In genomic region chr2:89199453-89200246, GRCh38 we compare ENCODE assay signal across 7 cellular contexts.
DNase-seq lines count a peak whose midpoint lies in the region; ATAC-seq and TF ChIP-seq lines count a peak whose summit lies in the region.
"Not testable (repeated sequence)": the region's sequence is repeated elsewhere in the genome, so short reads cannot be mapped to it uniquely, and the experiment has no call there.

No MANE protein-coding gene starts in this region.

- H3K79me2 ChIP-seq in Loucy (ENCODE audit: insufficient read depth, low read length); OCI-LY7 (ENCODE audit: insufficient read depth, low read depth, low read length): not testable (repeated sequence)

- not testable (repeated sequence) for BruUV-seq in OCI-LY7 (replicated peaks; lab: Mats Ljungman, UMichigan)

- not testable (repeated sequence) for H3K9me3 ChIP-seq in Loucy (ENCODE audit: insufficient read depth, low read depth, low read length); OCI-LY7 (ENCODE audit: low read length)

- not testable (repeated sequence) for H3K4me1 Mint-ChIP-seq in activated CD8-positive, alpha-beta T cell treated with anti-CD3 and anti-CD28 coated beads for 36 hours (ENCODE audit: low read depth); activated naive CD8-positive, alpha-beta T cell treated with anti-CD3 and anti-CD28 coated beads, Interleukin-2, amount 50 U/mL, for 24 hours
- peaks cover 6 to 12% of the 10 kb centered on the region in 2 donors for H3K4me1 Mint-ChIP-seq in stimulated activated naive B cell treated with anti-CD40 and anti-IgM and Interleukin-4, amounts not matched to agents 10 μg/mL and 1 μg/mL and 100 μg/mL, for 72 hours

- H4K20me1 ChIP-seq in Loucy (ENCODE audit: insufficient read depth, low read length, poor library complexity, severe bottlenecking); OCI-LY7 (ENCODE audit: insufficient read depth, low read length): not testable (repeated sequence)

- not testable (repeated sequence) for H3K9me2 ChIP-seq in Loucy (replicated peaks; ENCODE audit: low read depth, low read length); OCI-LY7 (ENCODE audit: insufficient read depth, low read length)

- not testable (repeated sequence) for H3K36me3 Mint-ChIP-seq in activated CD8-positive, alpha-beta T cell treated with anti-CD3 and anti-CD28 coated beads for 36 hours (ENCODE audit: low read depth); activated naive CD8-positive, alpha-beta T cell treated with anti-CD3 and anti-CD28 coated beads, Interleukin-2, amount 50 U/mL, for 24 hours (ENCODE audit: low read depth); stimulated activated naive B cell treated with anti-CD40 and anti-IgM and Interleukin-4, amounts not matched to agents 10 μg/mL and 1 μg/mL and 100 μg/mL, for 72 hours

- ATAC-seq in HG02610 (IDR thresholded peaks at IDR 0.05; ENCODE audit: unreplicated experiment) = peak; percentile 49
- peak; percentile 20 for ATAC-seq in activated CD8-positive, alpha-beta T cell treated with anti-CD3 and anti-CD28 coated beads for 36 hours
- ATAC-seq in activated naive CD8-positive, alpha-beta T cell treated with anti-CD3 and anti-CD28 coated beads, Interleukin-2, amount 50 U/mL, for 24 hours = peak; percentile 24
- peak; percentile 23 to 33 for ATAC-seq in stimulated activated naive B cell treated with anti-CD40 and anti-IgM and Interleukin-4, amounts not matched to agents 10 μg/mL and 1 μg/mL and 100 μg/mL, for 72 hours (replicated peaks)

- H3K27ac Mint-ChIP-seq in activated CD8-positive, alpha-beta T cell treated with anti-CD3 and anti-CD28 coated beads for 36 hours; activated naive CD8-positive, alpha-beta T cell treated with anti-CD3 and anti-CD28 coated beads, Interleukin-2, amount 50 U/mL, for 24 hours; stimulated activated naive B cell treated with anti-CD40 and anti-IgM and Interleukin-4, amounts not matched to agents 10 μg/mL and 1 μg/mL and 100 μg/mL, for 72 hours: not testable (repeated sequence)

- H3K9ac ChIP-seq in Loucy (ENCODE audit: low read depth, low read length, poor library complexity, severe bottlenecking) = not testable (repeated sequence)

- CTCF ChIA-PET in OCI-LY7 (lab: Charles Lee; ENCODE audit: unreplicated experiment); activated CD8-positive, alpha-beta T cell treated with anti-CD3 and anti-CD28 coated beads for 36 hours (lab: Charles Lee): not testable (repeated sequence)

- H3K27me3 ChIP-seq in Loucy (ENCODE audit: insufficient read depth, low read length, poor library complexity, severe bottlenecking) = not testable (repeated sequence)

- not testable (repeated sequence) for H3K27me3 Mint-ChIP-seq in activated CD8-positive, alpha-beta T cell treated with anti-CD3 and anti-CD28 coated beads for 36 hours; activated naive CD8-positive, alpha-beta T cell treated with anti-CD3 and anti-CD28 coated beads, Interleukin-2, amount 50 U/mL, for 24 hours; stimulated activated naive B cell treated with anti-CD40 and anti-IgM and Interleukin-4, amounts not matched to agents 10 μg/mL and 1 μg/mL and 100 μg/mL, for 72 hours

- H3K4me1 ChIP-seq in Loucy (ENCODE audit: insufficient read depth, low read length, poor library complexity, severe bottlenecking) (peaks cover 17% of the 10 kb centered on the region), OCI-LY7 (ENCODE audit: insufficient read depth, low read length, poor library complexity, severe bottlenecking) (peaks cover 20% of the 10 kb centered on the region)

- POLR2A ChIA-PET in OCI-LY7 (lab: Charles Lee); activated CD8-positive, alpha-beta T cell treated with anti-CD3 and anti-CD28 coated beads for 36 hours (lab: Charles Lee): not testable (repeated sequence)

- not testable (repeated sequence) for H3K4me3 ChIP-seq in Loucy (ENCODE audit: low read length, poor library complexity, severe bottlenecking); OCI-LY7 (ENCODE audit: low read depth, low read length, poor library complexity, severe bottlenecking)

- peak; percentile 14 for DNase-seq in OCI-LY7 (ENCODE audit: low spot score)
- not testable (repeated sequence) for DNase-seq in activated CD8-positive, alpha-beta T cell treated with anti-CD3 and anti-CD28 coated beads for 36 hours; activated naive CD8-positive, alpha-beta T cell treated with anti-CD3 and anti-CD28 coated beads, Interleukin-2, amount 50 U/mL, for 24 hours; stimulated activated naive B cell treated with anti-CD40 and anti-IgM and Interleukin-4, amounts not matched to agents 10 μg/mL and 1 μg/mL and 100 μg/mL, for 72 hours
- peak; percentile 28 for DNase-seq in fibroblast of peridontal ligament (ENCODE audit: extremely low read depth)

- H3K36me3 ChIP-seq in Loucy (ENCODE audit: insufficient read depth, low read length); OCI-LY7 (ENCODE audit: insufficient read depth, low read length): not testable (repeated sequence)

- H3K27ac ChIP-seq in OCI-LY7 (ENCODE audit: low read depth, low read length, poor library complexity, severe bottlenecking) = not testable (repeated sequence)

- H3K9me3 Mint-ChIP-seq in activated CD8-positive, alpha-beta T cell treated with anti-CD3 and anti-CD28 coated beads for 36 hours; activated naive CD8-positive, alpha-beta T cell treated with anti-CD3 and anti-CD28 coated beads, Interleukin-2, amount 50 U/mL, for 24 hours; stimulated activated naive B cell treated with anti-CD40 and anti-IgM and Interleukin-4, amounts not matched to agents 10 μg/mL and 1 μg/mL and 100 μg/mL, for 72 hours: not testable (repeated sequence)

- not testable (repeated sequence) for TF ChIP-seq CTCF in Loucy (conservative IDR thresholded peaks at IDR 0.05; ENCODE audit: low read length); OCI-LY7 (conservative IDR thresholded peaks at IDR 0.05; ENCODE audit: low read length); activated CD8-positive, alpha-beta T cell treated with anti-CD3 and anti-CD28 coated beads for 36 hours (IDR thresholded peaks at IDR 0.05)

- intact Hi-C loops in OCI-LY7 (cut with micrococcal nuclease; ENCODE audit: unreplicated experiment) = loop anchor here (5.0 kb wide), 1 partner anchor 507 kb away; the partner anchor contains the start of gene RPIA
- intact Hi-C loops in activated CD8-positive, alpha-beta T cell treated with anti-CD3 and anti-CD28 coated beads for 36 hours (cut with micrococcal nuclease) = not testable (repeated sequence)

- H3F3A ChIP-seq in Loucy (ENCODE audit: low read depth) = not testable (repeated sequence)

- peak overlapping the region; percentile 31 for H3K4me2 ChIP-seq in Loucy (ENCODE audit: low read depth, low read length, poor library complexity, severe bottlenecking)
- H3K4me2 ChIP-seq in OCI-LY7 (ENCODE audit: low read length) = not testable (repeated sequence)

- not testable (repeated sequence) for H3K4me3 Mint-ChIP-seq in activated CD8-positive, alpha-beta T cell treated with anti-CD3 and anti-CD28 coated beads for 36 hours; activated naive CD8-positive, alpha-beta T cell treated with anti-CD3 and anti-CD28 coated beads, Interleukin-2, amount 50 U/mL, for 24 hours; stimulated activated naive B cell treated with anti-CD40 and anti-IgM and Interleukin-4, amounts not matched to agents 10 μg/mL and 1 μg/mL and 100 μg/mL, for 72 hours

- not testable (repeated sequence) for H2AFZ ChIP-seq in Loucy (ENCODE audit: low read length); OCI-LY7 (ENCODE audit: low read length)
